Comparison of ENCODE assay signal across 13 cellular contexts in genomic region chr3:30650348-30650995, GRCh38. TPM values are rescaled to one million over a fixed set of nuclear protein-coding genes. Genes with fewer than 3 reads are reported as not detected.
DNase-seq lines count a peak whose midpoint lies in the region; ATAC-seq and TF ChIP-seq lines count a peak whose summit lies in the region.
"Had no signal": no experiment of that assay in that cellular context is flagged by ENCODE, and none has a peak within 500 bp of the region (broad histone marks: within the 10 kb centered on the region; RNA-seq: fewer than 3 reads in every experiment).

No MANE protein-coding gene starts in this region.

- H3K27me3 ChIP-seq in BLaER1 (no peaks in the 10 kb centered on the region), adipocyte (replicated peaks; ENCODE audit: control insufficient read depth, insufficient read depth, low read length) (no peaks in the 10 kb centered on the region), foreskin keratinocyte (no peaks in the 10 kb centered on the region)
- H3K27me3 ChIP-seq: ovary had no signal

- peak overlapping the region in 9 of 10 donors; percentile 9 to 75 (median 68) for H3K4me3 Mint-ChIP-seq in naive thymus-derived CD8-positive, alpha-beta T cell

- H3K27ac ChIP-seq in BLaER1 = peak overlapping the region; percentile 44
- H3K27ac ChIP-seq in foreskin keratinocyte = no peak overlapping the region
- H3K27ac ChIP-seq: ovary had no signal

- peaks cover 100% of the 10 kb centered on the region for H3K4me1 ChIP-seq in BLaER1
- peaks cover 28% of the 10 kb centered on the region for H3K4me1 ChIP-seq in adipocyte (ENCODE audit: control insufficient read depth, insufficient read depth, low read length)
- peaks cover 12% of the 10 kb centered on the region for H3K4me1 ChIP-seq in foreskin keratinocyte

- H3K4me2 ChIP-seq in BLaER1 = peak overlapping the region; percentile 92

- H3K9me3 ChIP-seq in BLaER1 (no peaks in the 10 kb centered on the region), adipocyte (ENCODE audit: control insufficient read depth, low read length) (no peaks in the 10 kb centered on the region)
- H3K9me3 ChIP-seq: ovary had no signal

- no peak for TF ChIP-seq CTCF in foreskin keratinocyte (conservative IDR thresholded peaks at IDR 0.05)

- H4K20me1 ChIP-seq in BLaER1 = peaks cover 27% of the 10 kb centered on the region; the same call in 1 of the 2 replicates

- H3K9ac ChIP-seq in BLaER1 (no peak overlapping the region), adipocyte (ENCODE audit: low read length) (no peak overlapping the region)

- POLR2A ChIA-PET in naive thymus-derived CD8-positive, alpha-beta T cell (lab: Charles Lee) = interaction anchor here (0.7 to 17.8 kb wide), 11 partner anchors 6 to 318 kb away, joined by 3 to 307 read pairs (median 6); partner anchors contain the start of gene TGFBR2

- H3K4me3 ChIP-seq in BLaER1 = no peak overlapping the region
- no peak overlapping the region for H3K4me3 ChIP-seq in adipocyte (ENCODE audit: low read length)
- H3K4me3 ChIP-seq: ovary had no signal

- no peaks in the 10 kb centered on the region for H3K27me3 Mint-ChIP-seq in naive thymus-derived CD8-positive, alpha-beta T cell

- H3K36me3 ChIP-seq in BLaER1 (peaks cover 95% of the 10 kb centered on the region), adipocyte (ENCODE audit: control insufficient read depth, insufficient read depth, low read length, severe bottlenecking) (peaks cover 96% of the 10 kb centered on the region)
- H3K36me3 ChIP-seq: ovary had no signal

- no peaks in the 10 kb centered on the region for H3K9me3 Mint-ChIP-seq in naive thymus-derived CD8-positive, alpha-beta T cell

- ATAC-seq in naive thymus-derived CD8-positive, alpha-beta T cell = no peak
- ATAC-seq in foreskin keratinocyte = no peak

- DNase-seq in EH (ENCODE audit: low read depth) (peak; percentile 12), adipocyte (ENCODE audit: low read depth) (peak; percentile 47), NCI-H1092 treated with DMSO at 0.1 percent for 48 hours (lab: John Stamatoyannopoulos, UW) (no peak), NCI-H82 treated with DMSO at 0.1 percent for 48 hours (lab: John Stamatoyannopoulos, UW; ENCODE audit: unreplicated experiment) (no peak), foreskin keratinocyte (no peak), NCI-H1436 treated with DMSO at 0.1 percent for 48 hours (lab: John Stamatoyannopoulos, UW) (no peak)
- no peak for DNase-seq in naive thymus-derived CD8-positive, alpha-beta T cell
- DNase-seq: COR-L47; effector CD4-positive, alpha-beta T cell; left ventricle myocardium superior; NCI-H2081 treated with DMSO at 0.1 percent for 48 hours; ovary had no signal

- peak overlapping the region; percentile 71 to 100 (median 98) for H3K27ac Mint-ChIP-seq in naive thymus-derived CD8-positive, alpha-beta T cell

- H3K4me1 Mint-ChIP-seq in naive thymus-derived CD8-positive, alpha-beta T cell = peaks cover 53 to 98% (median 98%) of the 10 kb centered on the region in 4 donors

- H3K36me3 Mint-ChIP-seq in naive thymus-derived CD8-positive, alpha-beta T cell = peaks cover 48 to 97% (median 88%) of the 10 kb centered on the region in 3 donors

RNA-seq across cellular contexts. Expression of gene TGFBR2, which starts 44.1 kb away (rescaled TPM):
- 100 to 1,000 TPM; 260 to 268 TPM for total RNA-seq in naive thymus-derived CD8-positive, alpha-beta T cell
- 100 to 1,000 TPM; 128 to 226 (median 131) TPM for polyA plus RNA-seq in naive thymus-derived CD8-positive, alpha-beta T cell
- total RNA-seq in foreskin keratinocyte = 125 TPM in 2 replicates
- polyA plus RNA-seq in foreskin keratinocyte = 38.6 and 47.4 TPM in 2 replicates

Comparison
In these comparisons a context has a peak if more than half of its experiments do, and no peak if none do; other contexts are left out.
1. DNase-seq: peak in EH (single experiment) and adipocyte (single experiment); none in naive thymus-derived CD8-positive, alpha-beta T cell (0 of 10), NCI-H1092 treated with DMSO at 0.1 percent for 48 hours (single experiment), NCI-H82 treated with DMSO at 0.1 percent for 48 hours (single experiment), foreskin keratinocyte (0 of 2) and NCI-H1436 treated with DMSO at 0.1 percent for 48 hours (single experiment).